ENCODE assay signal across 12 cellular contexts in genomic region chr6:44009425-44010321, GRCh38.
DNase-seq lines count a peak whose midpoint lies in the region; ATAC-seq and TF ChIP-seq lines count a peak whose summit lies in the region.
"Had no signal": no experiment of that assay in that cellular context is flagged by ENCODE, and none has a peak within 500 bp of the region (broad histone marks: within the 10 kb centered on the region; RNA-seq: fewer than 3 reads in every experiment).

No MANE protein-coding gene starts in this region.

- no peak overlapping the region for H3K4me2 ChIP-seq in OCI-LY7 (ENCODE audit: low read length)

- peak overlapping the region in 9 of 10 donors; percentile 59 to 92 (median 82) for H3K27ac ChIP-seq in heart right ventricle
- peak overlapping the region; percentile 70 for H3K27ac ChIP-seq in skeletal muscle tissue (ENCODE audit: low read depth, low read length)
- H3K27ac ChIP-seq in OCI-LY7 (ENCODE audit: low read depth, low read length, poor library complexity, severe bottlenecking) = no peak overlapping the region
- H3K27ac ChIP-seq: dorsolateral prefrontal cortex had no signal

- H3K27me3 ChIP-seq in heart right ventricle (peaks cover 0 to 26% (median 0%) of the 10 kb centered on the region in 7 donors), skeletal muscle tissue (ENCODE audit: control insufficient read depth in 3 of 3, insufficient read depth in 3 of 3, low read length in 3 of 3) (no peaks in the 10 kb centered on the region)

- peak overlapping the region in 1 of 3 donors; percentile 86 for H3K9ac ChIP-seq in skeletal muscle tissue (ENCODE audit: low read depth in 1 of 3, low read length in 3 of 3)

- POLR2A ChIA-PET in OCI-LY7 (lab: Charles Lee) = no interaction called here

- no peaks in the 10 kb centered on the region for H4K20me1 ChIP-seq in OCI-LY7 (ENCODE audit: insufficient read depth, low read length)

- H2AFZ ChIP-seq in OCI-LY7 (ENCODE audit: low read length) = no peak overlapping the region

- CTCF ChIA-PET in OCI-LY7 (lab: Charles Lee; ENCODE audit: unreplicated experiment) = no interaction called here

- no peak for TF ChIP-seq CTCF in heart right ventricle (IDR thresholded peaks at IDR 0.05)
- TF ChIP-seq CTCF in OCI-LY7 (conservative IDR thresholded peaks at IDR 0.05; ENCODE audit: low read length) = no peak

- peak in 4 of 8 donors; percentile 21 to 38 (median 30) for ATAC-seq in heart right ventricle
- no peak for ATAC-seq in GM18907 (IDR thresholded peaks at IDR 0.05; ENCODE audit: unreplicated experiment)

- H3K9me2 ChIP-seq in OCI-LY7 (ENCODE audit: insufficient read depth, low read length) = no peaks in the 10 kb centered on the region

- H3K4me1 ChIP-seq in heart right ventricle (peaks cover 0 to 51% (median 22%) of the 10 kb centered on the region in 9 donors), skeletal muscle tissue (ENCODE audit: control insufficient read depth in 3 of 3, insufficient read depth in 3 of 3, low read length in 3 of 3) (peaks cover 35 to 60% (median 54%) of the 10 kb centered on the region in 3 donors), OCI-LY7 (ENCODE audit: insufficient read depth, low read length, poor library complexity, severe bottlenecking) (no peaks in the 10 kb centered on the region)

- intact Hi-C loops in heart right ventricle (cut with DNase I) (loop anchor here in 5 of 10 donors (2.0 to 10.0 kb wide), 7 partner anchors 19 to 237 kb away; partner anchors contain the start of gene VEGFA (in 1 of the 5)), OCI-LY7 (cut with micrococcal nuclease; ENCODE audit: unreplicated experiment) (no loop called here)

- H3K4me3 ChIP-seq in heart right ventricle = no peak overlapping the region
- peak overlapping the region in 1 of 3 donors; percentile 56 for H3K4me3 ChIP-seq in skeletal muscle tissue (ENCODE audit: low read length in 3 of 3)
- H3K4me3 ChIP-seq in OCI-LY7 (ENCODE audit: low read depth, low read length, poor library complexity, severe bottlenecking) = no peak overlapping the region
- H3K4me3 ChIP-seq: dorsolateral prefrontal cortex had no signal

- WGBS in heart right ventricle, 2 donors = 53% methylated on average over 11 of the region's 11 CpGs

- H3K79me2 ChIP-seq in OCI-LY7 (ENCODE audit: insufficient read depth, low read depth, low read length) = no peaks in the 10 kb centered on the region

- H3K9me3 ChIP-seq in heart right ventricle (peaks cover 0 to 13% (median 0%) of the 10 kb centered on the region in 11 donors), skeletal muscle tissue (ENCODE audit: control insufficient read depth in 3 of 3, low read length in 3 of 3) (no peaks in the 10 kb centered on the region), OCI-LY7 (ENCODE audit: low read length) (no peaks in the 10 kb centered on the region)

- H3K36me3 ChIP-seq in heart right ventricle = no peaks in the 10 kb centered on the region
- no peaks in the 10 kb centered on the region for H3K36me3 ChIP-seq in skeletal muscle tissue (ENCODE audit: control insufficient read depth in 3 of 3, insufficient read depth in 3 of 3, low read length in 3 of 3)
- H3K36me3 ChIP-seq in OCI-LY7 (ENCODE audit: insufficient read depth, low read length) = no peaks in the 10 kb centered on the region

- DNase-seq in NCI-H1092 treated with DMSO at 0.1 percent for 48 hours (lab: John Stamatoyannopoulos, UW) (peak; percentile 10), NCI-H1092 (lab: John Stamatoyannopoulos, UW) (no peak), astrocyte of the hippocampus (ENCODE audit: low read depth, low spot score) (peak; percentile 76), heart right ventricle (peak in 1 of 2 donors; percentile 66), OCI-LY7 (ENCODE audit: low spot score) (no peak), NCI-H1105 (lab: John Stamatoyannopoulos, UW) (no peak)
- DNase-seq: 8988T, activated T-cell treated with anti-CD3 and anti-CD28 coated beads for 4 hours, amniotic stem cell had no signal

- BruUV-seq in OCI-LY7 (replicated peaks; lab: Mats Ljungman, UMichigan) = no TSS peak

Comparison
In these comparisons a context has a peak if more than half of its experiments do, and no peak if none do; other contexts are left out.
1. DNase-seq: peak in NCI-H1092 treated with DMSO at 0.1 percent for 48 hours (single experiment) and astrocyte of the hippocampus (single experiment); none in NCI-H1092 (single experiment), OCI-LY7 (single experiment) and NCI-H1105 (single experiment).